1 cellular context compared by ENCODE assay signal in the genomic region with DNA sequence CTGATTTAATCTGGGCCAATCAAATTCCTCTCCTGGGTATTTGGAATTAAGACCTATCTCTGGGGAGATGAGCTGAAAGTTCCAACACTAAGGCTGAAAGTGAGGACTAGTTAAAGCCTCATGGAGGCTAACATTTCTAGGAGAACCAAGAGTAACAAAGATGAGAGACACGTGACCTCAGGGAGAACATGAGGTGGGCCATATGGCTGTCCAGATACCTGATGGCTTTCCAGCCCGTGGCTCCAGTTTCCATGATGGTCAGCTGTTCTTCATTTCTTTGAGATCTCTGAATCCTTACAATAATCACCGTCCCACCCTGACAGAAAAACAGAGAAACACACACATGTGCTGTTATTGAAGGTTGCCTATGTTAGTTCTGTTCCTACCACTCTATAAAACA.
TF ChIP-seq lines count a peak whose summit lies in the region.

No MANE protein-coding gene starts in this region.

TF ChIP-seq in K562, 482 proteins besides CTCF, POLR2A, EP300 and RAD21 (continued from another document and continues in another):
- TF ChIP-seq E2F8 (IDR thresholded peaks at IDR 0.05; ENCODE audit: low read depth, partially characterized antibody) (no peak), NFE2 (IDR thresholded peaks at IDR 0.05; ENCODE audit: low read depth) (no peak), ZNF668 (CRISPR knock-in tag; IDR thresholded peaks at IDR 0.05) (no peak), ZNF282 (CRISPR knock-in tag; IDR thresholded peaks at IDR 0.05) (no peak), FOXJ2 (tag; IDR thresholded peaks at IDR 0.05) (no peak), PHF8 (IDR thresholded peaks at IDR 0.05; ENCODE audit: borderline replicate concordance, low read length) (no peak), ZNF407 (IDR thresholded peaks at IDR 0.05; ENCODE audit: low read depth) (no peak), RHOXF2B (CRISPR knock-in tag; conservative IDR thresholded peaks at IDR 0.05) (no peak), NBN (IDR thresholded peaks at IDR 0.05; ENCODE audit: low read depth) (no peak), SIRT6 (IDR thresholded peaks at IDR 0.05; ENCODE audit: low read depth, low read length) (no peak), BRD9 (IDR thresholded peaks at IDR 0.05; ENCODE audit: low read depth, partially characterized antibody) (no peak), BRD4 (IDR thresholded peaks at IDR 0.05) (no peak), L3MBTL2 (IDR thresholded peaks at IDR 0.05) (peak; percentile 46; the same call in 1 of the 2 replicates), ZFPM2 (CRISPR knock-in tag; IDR thresholded peaks at IDR 0.05) (no peak), TBP (optimal IDR thresholded peaks at IDR 0.05; ENCODE audit: low read depth, low read length) (peak; percentile 19), PHF21A (IDR thresholded peaks at IDR 0.05; ENCODE audit: borderline replicate concordance, low read depth) (no peak), PYGO2 (tag; IDR thresholded peaks at IDR 0.05) (no peak), RNF2 (IDR thresholded peaks at IDR 0.05) (no peak), CREB3L1 (IDR thresholded peaks at IDR 0.05; ENCODE audit: borderline replicate concordance, low read depth) (no peak), PHTF2 (CRISPR knock-in tag; IDR thresholded peaks at IDR 0.05) (no peak), BHLHE40 (IDR thresholded peaks at IDR 0.05; ENCODE audit: low read length) (0 out of 2 replicates have a peak, but pooled peaks have one; percentile 7), ZNF778 (CRISPR knock-in tag; IDR thresholded peaks at IDR 0.05) (no peak), MCM7 (IDR thresholded peaks at IDR 0.05) (no peak)
- TF ChIP-seq, protein P1, sequence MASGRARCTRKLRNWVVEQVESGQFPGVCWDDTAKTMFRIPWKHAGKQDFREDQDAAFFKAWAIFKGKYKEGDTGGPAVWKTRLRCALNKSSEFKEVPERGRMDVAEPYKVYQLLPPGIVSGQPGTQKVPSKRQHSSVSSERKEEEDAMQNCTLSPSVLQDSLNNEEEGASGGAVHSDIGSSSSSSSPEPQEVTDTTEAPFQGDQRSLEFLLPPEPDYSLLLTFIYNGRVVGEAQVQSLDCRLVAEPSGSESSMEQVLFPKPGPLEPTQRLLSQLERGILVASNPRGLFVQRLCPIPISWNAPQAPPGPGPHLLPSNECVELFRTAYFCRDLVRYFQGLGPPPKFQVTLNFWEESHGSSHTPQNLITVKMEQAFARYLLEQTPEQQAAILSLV (tag; IDR thresholded peaks at IDR 0.05) = no peak
- TF ChIP-seq, protein P2, sequence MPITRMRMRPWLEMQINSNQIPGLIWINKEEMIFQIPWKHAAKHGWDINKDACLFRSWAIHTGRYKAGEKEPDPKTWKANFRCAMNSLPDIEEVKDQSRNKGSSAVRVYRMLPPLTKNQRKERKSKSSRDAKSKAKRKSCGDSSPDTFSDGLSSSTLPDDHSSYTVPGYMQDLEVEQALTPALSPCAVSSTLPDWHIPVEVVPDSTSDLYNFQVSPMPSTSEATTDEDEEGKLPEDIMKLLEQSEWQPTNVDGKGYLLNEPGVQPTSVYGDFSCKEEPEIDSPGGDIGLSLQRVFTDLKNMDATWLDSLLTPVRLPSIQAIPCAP (CRISPR knock-in tag; IDR thresholded peaks at IDR 0.05; ENCODE audit: borderline replicate concordance) = no peak
- TF ChIP-seq, protein P3, sequence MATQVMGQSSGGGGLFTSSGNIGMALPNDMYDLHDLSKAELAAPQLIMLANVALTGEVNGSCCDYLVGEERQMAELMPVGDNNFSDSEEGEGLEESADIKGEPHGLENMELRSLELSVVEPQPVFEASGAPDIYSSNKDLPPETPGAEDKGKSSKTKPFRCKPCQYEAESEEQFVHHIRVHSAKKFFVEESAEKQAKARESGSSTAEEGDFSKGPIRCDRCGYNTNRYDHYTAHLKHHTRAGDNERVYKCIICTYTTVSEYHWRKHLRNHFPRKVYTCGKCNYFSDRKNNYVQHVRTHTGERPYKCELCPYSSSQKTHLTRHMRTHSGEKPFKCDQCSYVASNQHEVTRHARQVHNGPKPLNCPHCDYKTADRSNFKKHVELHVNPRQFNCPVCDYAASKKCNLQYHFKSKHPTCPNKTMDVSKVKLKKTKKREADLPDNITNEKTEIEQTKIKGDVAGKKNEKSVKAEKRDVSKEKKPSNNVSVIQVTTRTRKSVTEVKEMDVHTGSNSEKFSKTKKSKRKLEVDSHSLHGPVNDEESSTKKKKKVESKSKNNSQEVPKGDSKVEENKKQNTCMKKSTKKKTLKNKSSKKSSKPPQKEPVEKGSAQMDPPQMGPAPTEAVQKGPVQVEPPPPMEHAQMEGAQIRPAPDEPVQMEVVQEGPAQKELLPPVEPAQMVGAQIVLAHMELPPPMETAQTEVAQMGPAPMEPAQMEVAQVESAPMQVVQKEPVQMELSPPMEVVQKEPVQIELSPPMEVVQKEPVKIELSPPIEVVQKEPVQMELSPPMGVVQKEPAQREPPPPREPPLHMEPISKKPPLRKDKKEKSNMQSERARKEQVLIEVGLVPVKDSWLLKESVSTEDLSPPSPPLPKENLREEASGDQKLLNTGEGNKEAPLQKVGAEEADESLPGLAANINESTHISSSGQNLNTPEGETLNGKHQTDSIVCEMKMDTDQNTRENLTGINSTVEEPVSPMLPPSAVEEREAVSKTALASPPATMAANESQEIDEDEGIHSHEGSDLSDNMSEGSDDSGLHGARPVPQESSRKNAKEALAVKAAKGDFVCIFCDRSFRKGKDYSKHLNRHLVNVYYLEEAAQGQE (CRISPR knock-in tag; IDR thresholded peaks at IDR 0.05; ENCODE audit: low read depth) = no peak
- TF ChIP-seq, protein P4, sequence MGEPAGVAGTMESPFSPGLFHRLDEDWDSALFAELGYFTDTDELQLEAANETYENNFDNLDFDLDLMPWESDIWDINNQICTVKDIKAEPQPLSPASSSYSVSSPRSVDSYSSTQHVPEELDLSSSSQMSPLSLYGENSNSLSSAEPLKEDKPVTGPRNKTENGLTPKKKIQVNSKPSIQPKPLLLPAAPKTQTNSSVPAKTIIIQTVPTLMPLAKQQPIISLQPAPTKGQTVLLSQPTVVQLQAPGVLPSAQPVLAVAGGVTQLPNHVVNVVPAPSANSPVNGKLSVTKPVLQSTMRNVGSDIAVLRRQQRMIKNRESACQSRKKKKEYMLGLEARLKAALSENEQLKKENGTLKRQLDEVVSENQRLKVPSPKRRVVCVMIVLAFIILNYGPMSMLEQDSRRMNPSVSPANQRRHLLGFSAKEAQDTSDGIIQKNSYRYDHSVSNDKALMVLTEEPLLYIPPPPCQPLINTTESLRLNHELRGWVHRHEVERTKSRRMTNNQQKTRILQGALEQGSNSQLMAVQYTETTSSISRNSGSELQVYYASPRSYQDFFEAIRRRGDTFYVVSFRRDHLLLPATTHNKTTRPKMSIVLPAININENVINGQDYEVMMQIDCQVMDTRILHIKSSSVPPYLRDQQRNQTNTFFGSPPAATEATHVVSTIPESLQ (CRISPR knock-in tag; IDR thresholded peaks at IDR 0.05) = no peak
- TF ChIP-seq, protein P5, sequence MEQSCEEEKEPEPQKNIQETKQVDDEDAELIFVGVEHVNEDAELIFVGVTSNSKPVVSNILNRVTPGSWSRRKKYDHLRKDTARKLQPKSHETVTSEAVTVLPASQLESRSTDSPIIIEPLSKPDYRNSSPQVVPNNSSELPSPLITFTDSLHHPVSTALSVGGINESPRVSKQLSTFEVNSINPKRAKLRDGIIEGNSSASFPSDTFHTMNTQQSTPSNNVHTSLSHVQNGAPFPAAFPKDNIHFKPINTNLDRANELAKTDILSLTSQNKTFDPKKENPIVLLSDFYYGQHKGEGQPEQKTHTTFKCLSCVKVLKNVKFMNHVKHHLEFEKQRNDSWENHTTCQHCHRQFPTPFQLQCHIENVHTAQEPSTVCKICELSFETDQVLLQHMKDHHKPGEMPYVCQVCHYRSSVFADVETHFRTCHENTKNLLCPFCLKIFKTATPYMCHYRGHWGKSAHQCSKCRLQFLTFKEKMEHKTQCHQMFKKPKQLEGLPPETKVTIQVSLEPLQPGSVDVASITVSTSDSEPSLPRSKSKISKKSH (CRISPR knock-in tag; IDR thresholded peaks at IDR 0.05) = no peak
- TF ChIP-seq, protein P6, sequence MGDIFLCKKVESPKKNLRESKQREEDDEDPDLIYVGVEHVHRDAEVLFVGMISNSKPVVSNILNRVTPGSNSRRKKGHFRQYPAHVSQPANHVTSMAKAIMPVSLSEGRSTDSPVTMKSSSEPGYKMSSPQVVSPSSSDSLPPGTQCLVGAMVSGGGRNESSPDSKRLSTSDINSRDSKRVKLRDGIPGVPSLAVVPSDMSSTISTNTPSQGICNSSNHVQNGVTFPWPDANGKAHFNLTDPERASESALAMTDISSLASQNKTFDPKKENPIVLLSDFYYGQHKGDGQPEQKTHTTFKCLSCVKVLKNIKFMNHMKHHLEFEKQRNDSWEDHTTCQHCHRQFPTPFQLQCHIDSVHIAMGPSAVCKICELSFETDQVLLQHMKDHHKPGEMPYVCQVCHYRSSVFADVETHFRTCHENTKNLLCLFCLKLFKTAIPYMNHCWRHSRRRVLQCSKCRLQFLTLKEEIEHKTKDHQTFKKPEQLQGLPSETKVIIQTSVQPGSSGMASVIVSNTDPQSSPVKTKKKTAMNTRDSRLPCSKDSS (IDR thresholded peaks at IDR 0.05; ENCODE audit: low read depth, partially characterized antibody) = no peak
